In the genomic region with DNA sequence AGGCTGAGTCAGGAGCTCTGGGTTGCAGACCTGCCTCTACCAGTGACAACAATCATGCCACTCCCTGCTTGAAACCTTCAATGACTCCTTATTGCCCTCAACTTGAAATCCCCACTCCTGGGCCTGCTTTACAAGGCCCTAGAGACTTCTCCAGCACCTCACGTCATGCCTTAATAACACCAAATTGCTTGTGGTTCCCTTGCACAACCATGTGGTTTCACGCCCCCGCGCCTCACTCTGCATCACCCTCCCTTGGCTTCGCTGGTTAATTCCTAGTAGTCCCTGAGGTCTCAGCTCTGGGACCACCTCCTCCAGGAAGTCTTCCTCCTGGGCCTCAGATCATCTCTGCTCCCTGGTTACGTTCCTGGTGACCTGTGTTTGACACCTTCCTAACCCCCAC, we compare ENCODE assay signal across 9 cellular contexts. TPM values are rescaled to one million over a fixed set of nuclear protein-coding genes. Genes with fewer than 3 reads are reported as not detected.
A peak's percentile ranks its signal among the peaks of the same experiment; 100 is the strongest.
DNase-seq lines count a peak whose midpoint lies in the region; ATAC-seq, FAIRE-seq and TF ChIP-seq lines count a peak whose summit lies in the region.
"Had no signal": no experiment of that assay in that cellular context is flagged by ENCODE, and none has a peak within 500 bp of the region (broad histone marks: within the 10 kb centered on the region; RNA-seq: fewer than 3 reads in every experiment).

No MANE protein-coding gene starts in this region.

- intact Hi-C loops in IMR-90 (cut with micrococcal nuclease) (no loop called here), uterus (cut with DNase I; ENCODE audit: low total_unique reads) (no loop called here)

- peaks cover 6 to 44% of the 10 kb centered on the region in 2 experiments for H3K79me1 ChIP-seq in IMR-90 (ENCODE audit: low read depth in 1 of 2, low read length in 2 of 2)
- H3K79me1 ChIP-seq in mesenchymal stem cell (replicated peaks; ENCODE audit: low read length, poor library complexity, severe bottlenecking), result peaks cover 6% of the 10 kb centered on the region

- H2BK120ac ChIP-seq in IMR-90 (ENCODE audit: low read depth, low read length) (no peak overlapping the region), mesenchymal stem cell (ENCODE audit: low read depth, low read length) (no peak overlapping the region)

- BruUV-seq in IMR-90 (replicated peaks; lab: Mats Ljungman, UMichigan), result no TSS peak

- peaks cover 13% of the 10 kb centered on the region for H3K4me1 ChIP-seq in IMR-90 (ENCODE audit: control insufficient read depth, insufficient read depth, low read length)
- H3K4me1 ChIP-seq in mesenchymal stem cell (ENCODE audit: control insufficient read depth, insufficient read depth, low read depth, low read length), result peaks cover 53% of the 10 kb centered on the region
- peaks cover 0 to 10% of the 10 kb centered on the region in 2 donors for H3K4me1 ChIP-seq in uterus

- peak; percentile 63 for DNase-seq in AG09319 (ENCODE audit: extremely low read depth, low read depth)
- peak; percentile 86 for DNase-seq in IMR-90
- peak; percentile 33 for DNase-seq in activated T-cell treated with anti-CD3 and anti-CD28 coated beads for 4 hours
- peak; percentile 78 for DNase-seq in mesenchymal stem cell
- peak; percentile 72 to 88 for DNase-seq in uterus
- DNase-seq in NCI-H2196 (lab: John Stamatoyannopoulos, UW; ENCODE audit: unreplicated experiment), result no peak
- no peak for DNase-seq in D721Med (ENCODE audit: insufficient read length, low spot score)
- DNase-seq in DMS53 treated with DMSO at 0.1 percent for 48 hours (lab: John Stamatoyannopoulos, UW; ENCODE audit: unreplicated experiment), result no peak

- in situ Hi-C loops in IMR-90 (cut with MboI; ENCODE audit: low sequenced_read_pairs), result no loop called here

- H3K14ac ChIP-seq in IMR-90 (replicated peaks; ENCODE audit: low read depth, low read length) (peak overlapping the region; percentile 73), mesenchymal stem cell (ENCODE audit: low read length in 2 of 2) (no peak overlapping the region)

- no peak for TF ChIP-seq POLR2A in IMR-90 (IDR thresholded peaks at IDR 0.05; ENCODE audit: low read depth, low read length)
- TF ChIP-seq POLR2A in uterus (IDR thresholded peaks at IDR 0.05), result no peak

- H2AK5ac ChIP-seq in IMR-90 (ENCODE audit: low read depth, low read length), result 0 out of 2 replicates have a peak overlapping the region, but pooled peaks have one; percentile 51
- H2AK5ac ChIP-seq in mesenchymal stem cell (ENCODE audit: low read length, severe bottlenecking), result peak overlapping the region; percentile 49

- H3K36me3 ChIP-seq in IMR-90 (ENCODE audit: control insufficient read depth, insufficient read depth, low read length), result peaks cover 38% of the 10 kb centered on the region
- H3K36me3 ChIP-seq in mesenchymal stem cell (ENCODE audit: control insufficient read depth in 1 of 2, insufficient read depth in 2 of 2, low read depth in 1 of 2, low read length in 2 of 2), result peaks cover 22 to 60% of the 10 kb centered on the region in 2 experiments
- H3K36me3 ChIP-seq in uterus, result no peaks in the 10 kb centered on the region

- H3K56ac ChIP-seq in IMR-90 (ENCODE audit: extremely low read depth, insufficient read depth, low read length), result no peak overlapping the region

- no peak for TF ChIP-seq RAD21 in IMR-90 (IDR thresholded peaks at IDR 0.05; ENCODE audit: low read length)

- peak overlapping the region; percentile 47; the same call in 1 of the 2 replicates for H3K4ac ChIP-seq in IMR-90 (ENCODE audit: low read depth, low read length)
- H3K4ac ChIP-seq in mesenchymal stem cell (ENCODE audit: low read depth in 1 of 2, low read length in 2 of 2), result no peak overlapping the region

- CTCF ChIA-PET in IMR-90 (lab: Yijun Ruan, JAX), result interaction anchor here (0.5 to 1.0 kb wide), 3 partner anchors 29 to 92 kb away, joined by 3 read pairs; no protein-coding TSS in a partner anchor

- TF ChIP-seq CTCF in AG09319 (IDR thresholded peaks at IDR 0.05; ENCODE audit: low read depth, low read length) (no peak), IMR-90 (conservative IDR thresholded peaks at IDR 0.05; ENCODE audit: low read depth, low read length) (no peak), uterus (IDR thresholded peaks at IDR 0.05) (no peak), D721Med (IDR thresholded peaks at IDR 0.05; ENCODE audit: insufficient read depth, missing control alignments) (no peak)

- H2BK5ac ChIP-seq in IMR-90 (ENCODE audit: low read depth, low read length, poor library complexity, severe bottlenecking) (peak overlapping the region; percentile 12), mesenchymal stem cell (ENCODE audit: low read depth, low read length, poor library complexity, severe bottlenecking) (no peak overlapping the region)

- H3K9me3 ChIP-seq in IMR-90 (ENCODE audit: control insufficient read depth, insufficient read depth, low read length) (no peaks in the 10 kb centered on the region), mesenchymal stem cell (ENCODE audit: control insufficient read depth, low read length) (no peaks in the 10 kb centered on the region), uterus (no peaks in the 10 kb centered on the region)

- H3K27me3 ChIP-seq in IMR-90 (ENCODE audit: control insufficient read depth, insufficient read depth, low read length) (no peaks in the 10 kb centered on the region), mesenchymal stem cell (ENCODE audit: control insufficient read depth in 1 of 2, insufficient read depth in 1 of 2, low read length in 2 of 2) (peaks cover 0 to 53% of the 10 kb centered on the region in 2 experiments), uterus (no peaks in the 10 kb centered on the region)

- H3K4me2 ChIP-seq in IMR-90 (ENCODE audit: low read depth, low read length) (no peak overlapping the region), mesenchymal stem cell (ENCODE audit: low read length, poor library complexity, severe bottlenecking) (no peak overlapping the region)

- H4K8ac ChIP-seq in IMR-90 (ENCODE audit: low read depth in 2 of 2, low read length in 2 of 2), result 0 out of 4 replicates have a peak overlapping the region, but pooled peaks of 1 of the 2 experiments have one; percentile 9
- H4K8ac ChIP-seq in mesenchymal stem cell (ENCODE audit: low read length), result no peak overlapping the region

- peaks cover 13% of the 10 kb centered on the region for H3K9me1 ChIP-seq in IMR-90 (ENCODE audit: insufficient read depth, low read length)

- H4K91ac ChIP-seq in IMR-90 (ENCODE audit: insufficient read depth, low read depth, low read length) (no peak overlapping the region), mesenchymal stem cell (ENCODE audit: low read length) (no peak overlapping the region)

- no peak overlapping the region for H4K5ac ChIP-seq in IMR-90 (ENCODE audit: low read depth, low read length)

- peak overlapping the region; percentile 90 for H2AK9ac ChIP-seq in IMR-90 (replicated peaks; ENCODE audit: low read depth, low read length, poor library complexity)

- peak; percentile 31 for ATAC-seq in IMR-90 (ENCODE audit: low read depth)

- H2AFZ ChIP-seq in IMR-90 (replicated peaks; ENCODE audit: low read length, poor library complexity) (peak overlapping the region; percentile 71), mesenchymal stem cell (ENCODE audit: low read depth, low read length) (no peak overlapping the region)

- H3K18ac ChIP-seq in IMR-90 (ENCODE audit: low read depth, low read length) (no peak overlapping the region), mesenchymal stem cell (ENCODE audit: low read depth in 1 of 2, low read length in 2 of 2) (no peak overlapping the region)

- FAIRE-seq in D721Med (lab: Jason Lieb, UNC), result no peak
- FAIRE-seq: endometrium had no signal

- POLR2A ChIA-PET in IMR-90 (lab: Charles Lee; ENCODE audit: unreplicated experiment), result no interaction called here

- H3K23ac ChIP-seq in IMR-90 (ENCODE audit: low read depth, low read length) (no peak overlapping the region), mesenchymal stem cell (ENCODE audit: low read length in 2 of 2) (no peak overlapping the region)

- H4K20me1 ChIP-seq in IMR-90 (ENCODE audit: insufficient read depth, low read length), result peaks cover 49% of the 10 kb centered on the region

- H3K4me3 ChIP-seq in IMR-90 (ENCODE audit: insufficient read depth, low read depth, low read length), result no peak overlapping the region
- H3K4me3 ChIP-seq in mesenchymal stem cell (ENCODE audit: insufficient read depth in 1 of 2, low read depth in 1 of 2, low read length in 2 of 2), result no peak overlapping the region
- H3K4me3 ChIP-seq in uterus, result no peak overlapping the region

- 59% methylated on average over 5 of the region's 6 CpGs; no CpG with 5 or more reads in 1 of the 2 experiments for WGBS in IMR-90 (ENCODE audit: extremely low coverage in 2 of 2, insufficient read length in 1 of 2), 2 experiments
- 58% methylated on average over 6 of the region's 6 CpGs for WGBS in mesenchymal stem cell

- H2BK15ac ChIP-seq in IMR-90 (ENCODE audit: low read depth, low read length) (no peak overlapping the region; the same call in 2 of the 3 replicates), mesenchymal stem cell (ENCODE audit: low read depth, poor library complexity, severe bottlenecking) (no peak overlapping the region)

- H2BK12ac ChIP-seq in mesenchymal stem cell (ENCODE audit: low read length in 2 of 2), result no peak overlapping the region

- H3K9ac ChIP-seq in IMR-90 (ENCODE audit: low read depth, low read length) (no peak overlapping the region), mesenchymal stem cell (ENCODE audit: low read length) (no peak overlapping the region)

- 0 out of 2 replicates have a peak overlapping the region, but pooled peaks have one; percentile 16 for H2BK20ac ChIP-seq in IMR-90 (ENCODE audit: low read depth, low read length)

- H3K27ac ChIP-seq in IMR-90 (ENCODE audit: insufficient read depth, low read length) (no peak overlapping the region), mesenchymal stem cell (ENCODE audit: low read length, poor library complexity, severe bottlenecking) (peak overlapping the region; percentile 76), uterus (peak overlapping the region; percentile 71 to 72)

- dilution Hi-C loops in IMR-90 (cut with HindIII; ENCODE audit: low sequenced_read_pairs, unreplicated experiment), result no loop called here

TF ChIP-seq in IMR-90, 13 proteins besides CTCF, POLR2A, EP300 and RAD21 (continues in another document):
- TF ChIP-seq RCOR1 (IDR thresholded peaks at IDR 0.05; ENCODE audit: insufficient replicate concordance, low read length) (peak; percentile 82), CHD1 (IDR thresholded peaks at IDR 0.05; ENCODE audit: low read depth, low read length) (no peak)

RNA-seq across cellular contexts. Expression of gene EPHA2, which starts 33.0 kb away (rescaled TPM):
- total RNA-seq in IMR-90 (2012; rRNA removed) (22.5 and 24.0 TPM in 2 replicates), uterus (10 to 100 TPM in 2 of 4 donors, 1 to 10 TPM in 2; 2.4 to 32.9 (median 16.3) TPM)
- polyA plus RNA-seq in IMR-90 (2012; rRNA removed), result 72.6 and 82.5 TPM in 2 replicates
- 65.8 and 89.5 TPM in 2 replicates for polyA plus RNA-seq in IMR-90 (2012; cell fraction: cytosol; rRNA removed)
- 96.5 and 215 TPM in 2 replicates for polyA plus RNA-seq in IMR-90 (2012; cell fraction: nucleus; rRNA removed; ENCODE audit: low replicate concordance)
- 31.9 TPM for polyA plus RNA-seq in mesenchymal stem cell (2013, experiment 1 of 2)
- 31.0 TPM for polyA plus RNA-seq in mesenchymal stem cell (2013, experiment 2 of 2)

RNA-seq across cellular contexts. Expression of gene FAM131C, which starts 49.5 kb away (rescaled TPM):
- total RNA-seq in IMR-90 (2012; rRNA removed) (0.18 and 0.28 TPM in 2 replicates), uterus (under 1 TPM in 2 of 4 donors, not detected in 2; 0.28 to 0.85 TPM)
- polyA plus RNA-seq in IMR-90 (2012; rRNA removed), result 0.56 and 1.0 TPM in 2 replicates
- 0.57 and 1.4 TPM in 2 replicates for polyA plus RNA-seq in IMR-90 (2012; cell fraction: cytosol; rRNA removed)
- polyA plus RNA-seq in IMR-90 (2012; cell fraction: nucleus; rRNA removed; ENCODE audit: low replicate concordance), result 0.32 and 0.89 TPM in 2 replicates
- polyA plus RNA-seq in mesenchymal stem cell (2013, experiment 1 of 2), result 0.37 TPM
- 0.44 TPM for polyA plus RNA-seq in mesenchymal stem cell (2013, experiment 2 of 2)

Comparison
In these comparisons a context has a peak if more than half of its experiments do, and no peak if none do; other contexts are left out.
1. DNase-seq: peak in AG09319 (single experiment), IMR-90 (single experiment), activated T-cell treated with anti-CD3 and anti-CD28 coated beads for 4 hours (single experiment), mesenchymal stem cell (single experiment) and uterus (2 of 2); none in NCI-H2196 (single experiment), D721Med (single experiment) and DMS53 treated with DMSO at 0.1 percent for 48 hours (single experiment).